In genomic region chr2:27271631-27272340, GRCh38 we compare ENCODE assay signal across 22 cellular contexts. TPM values are rescaled to one million over a fixed set of nuclear protein-coding genes. Genes with fewer than 3 reads are reported as not detected.
"Had no signal": no experiment of that assay in that cellular context is flagged by ENCODE, and none has a peak within 500 bp of the region (broad histone marks: within the 10 kb centered on the region; RNA-seq: fewer than 3 reads in every experiment).

No MANE protein-coding gene starts in this region.

- H3K4me1 Mint-ChIP-seq: activated B cell treated with CpG ODN at 0.5 μM for 24 hours; activated T-helper 17 cell treated with anti-CD3 and anti-CD28 coated beads, Interleukin-2, amount 50 U/mL, for 72 hours; central memory CD8-positive, alpha-beta T cell; naive B cell; stimulated activated naive B cell treated with anti-CD40 and anti-IgM and Interleukin-4, amounts not matched to agents 10 μg/mL and 1 μg/mL and 100 μg/mL, for 72 hours; T-cell had no signal

- H3K4me3 Mint-ChIP-seq: activated B cell treated with CpG ODN at 0.5 μM for 24 hours; activated CD4-positive, alpha-beta T cell treated with anti-CD3 and anti-CD28 coated beads, Interleukin-2, amount 10 ng/mL, durations not matched to agents 7 days and 5 days; activated naive CD4-positive, alpha-beta T cell treated with anti-CD3 and anti-CD28 coated beads, Interleukin-2, amount 10 ng/mL, durations not matched to agents 7 days and 5 days; activated T-helper 17 cell treated with anti-CD3 and anti-CD28 coated beads, Interleukin-2, amount 50 U/mL, for 72 hours; central memory CD8-positive, alpha-beta T cell; naive B cell; stimulated activated naive B cell treated with anti-CD40 and anti-IgM and Interleukin-4, amounts not matched to agents 10 μg/mL and 1 μg/mL and 100 μg/mL, for 72 hours; T-cell had no signal

- H3K36me3 ChIP-seq: gastroesophageal sphincter, lower lobe of right lung, spleen had no signal

- H3K27ac ChIP-seq: gastroesophageal sphincter, hepatocyte, lower lobe of right lung, parathyroid adenoma, spleen had no signal

- H3K4me2 ChIP-seq: hepatocyte had no signal

- H3K36me3 Mint-ChIP-seq: activated naive CD4-positive, alpha-beta T cell treated with anti-CD3 and anti-CD28 coated beads, Interleukin-2, amount 10 ng/mL, durations not matched to agents 7 days and 5 days; naive B cell; stimulated activated naive B cell treated with anti-CD40 and anti-IgM and Interleukin-4, amounts not matched to agents 10 μg/mL and 1 μg/mL and 100 μg/mL, for 72 hours; T-cell had no signal

- H3K27ac Mint-ChIP-seq: activated B cell treated with CpG ODN at 0.5 μM for 24 hours; activated CD4-positive, alpha-beta T cell treated with anti-CD3 and anti-CD28 coated beads, Interleukin-2, amount 10 ng/mL, durations not matched to agents 7 days and 5 days; activated naive CD4-positive, alpha-beta T cell treated with anti-CD3 and anti-CD28 coated beads, Interleukin-2, amount 10 ng/mL, durations not matched to agents 7 days and 5 days; activated T-helper 17 cell treated with anti-CD3 and anti-CD28 coated beads, Interleukin-2, amount 50 U/mL, for 72 hours; naive B cell; stimulated activated naive B cell treated with anti-CD40 and anti-IgM and Interleukin-4, amounts not matched to agents 10 μg/mL and 1 μg/mL and 100 μg/mL, for 72 hours; T-cell had no signal

- ATAC-seq: activated T-helper 17 cell treated with anti-CD3 and anti-CD28 coated beads, Interleukin-2, amount 50 U/mL, for 72 hours; gastroesophageal sphincter; lower lobe of right lung; stimulated activated naive B cell treated with anti-CD40 and anti-IgM and Interleukin-4, amounts not matched to agents 10 μg/mL and 1 μg/mL and 100 μg/mL, for 72 hours; T-cell had no signal

- H3K4me3 ChIP-seq: gastroesophageal sphincter, hepatocyte, lower lobe of right lung, spleen had no signal

- H3K9me3 Mint-ChIP-seq: activated B cell treated with CpG ODN at 0.5 μM for 24 hours; activated CD4-positive, alpha-beta T cell treated with anti-CD3 and anti-CD28 coated beads, Interleukin-2, amount 10 ng/mL, durations not matched to agents 7 days and 5 days; activated naive CD4-positive, alpha-beta T cell treated with anti-CD3 and anti-CD28 coated beads, Interleukin-2, amount 10 ng/mL, durations not matched to agents 7 days and 5 days; activated T-helper 17 cell treated with anti-CD3 and anti-CD28 coated beads, Interleukin-2, amount 50 U/mL, for 72 hours; central memory CD8-positive, alpha-beta T cell; stimulated activated naive B cell treated with anti-CD40 and anti-IgM and Interleukin-4, amounts not matched to agents 10 μg/mL and 1 μg/mL and 100 μg/mL, for 72 hours; T-cell had no signal

- DNase-seq: activated B cell treated with CpG ODN at 0.5 μM for 24 hours; activated CD4-positive, alpha-beta T cell treated with anti-CD3 and anti-CD28 coated beads, Interleukin-2, amount 10 ng/mL, durations not matched to agents 7 days and 5 days; activated naive CD4-positive, alpha-beta T cell treated with anti-CD3 and anti-CD28 coated beads, Interleukin-2, amount 10 ng/mL, durations not matched to agents 7 days and 5 days; activated T-cell treated with anti-CD3 and anti-CD28 coated beads for 4 hours; cortex of kidney; effector memory CD4-positive, alpha-beta T cell; kidney; lower lobe of right lung; naive B cell; spleen; stimulated activated CD4-positive, alpha-beta T cell treated with anti-CD3 and anti-CD28 coated beads, Interleukin-1b, Interleukin-23, amount 100 ng/mL, for 48 hours; stimulated activated naive B cell treated with anti-CD40 and anti-IgM and Interleukin-4, amounts not matched to agents 10 μg/mL and 1 μg/mL and 100 μg/mL, for 72 hours; substantia nigra; T-cell; trophoblast cell had no signal

- H3K4me1 ChIP-seq: gastroesophageal sphincter, lower lobe of right lung, parathyroid adenoma, spleen had no signal

- H3K79me2 ChIP-seq: hepatocyte, parathyroid adenoma had no signal

- H3K9ac ChIP-seq: parathyroid adenoma had no signal

- H3K9me3 ChIP-seq: gastroesophageal sphincter, lower lobe of right lung, spleen had no signal

RNA-seq across cellular contexts. Expression of gene DNAJC5G, which starts 3.4 kb away (rescaled TPM):
- total RNA-seq: activated B cell treated with CpG ODN at 0.5 μM for 24 hours; activated CD4-positive, alpha-beta T cell treated with anti-CD3 and anti-CD28 coated beads, Interleukin-2, amount 10 ng/mL, durations not matched to agents 7 days and 5 days; activated CD8-positive, alpha-beta memory T cell treated with anti-CD3 and anti-CD28 coated beads for 36 hours; activated T-helper 17 cell treated with anti-CD3 and anti-CD28 coated beads, Interleukin-2, amount 50 U/mL, for 72 hours; epithelial cell of proximal tubule; gastroesophageal sphincter; hepatocyte; kidney; lower lobe of right lung; spleen; T-cell had no signal
- polyA plus RNA-seq: hepatocyte, spleen had no signal

RNA-seq across cellular contexts. Expression of gene SLC30A3, which starts 8.9 kb away (rescaled TPM):
- total RNA-seq: epithelial cell of proximal tubule, gastroesophageal sphincter had no signal
- polyA plus RNA-seq: hepatocyte had no signal

RNA-seq across cellular contexts. Expression of gene TRIM54, which starts 10.4 kb away (rescaled TPM):
- total RNA-seq: activated B cell treated with CpG ODN at 0.5 μM for 24 hours; activated CD4-positive, alpha-beta T cell treated with anti-CD3 and anti-CD28 coated beads, Interleukin-2, amount 10 ng/mL, durations not matched to agents 7 days and 5 days; hepatocyte; lower lobe of right lung; T-cell had no signal
- polyA plus RNA-seq: hepatocyte had no signal

RNA-seq across cellular contexts. Expression of gene UCN, which starts 36.5 kb away (rescaled TPM):
- total RNA-seq: epithelial cell of proximal tubule had no signal
